9 cellular contexts compared by ENCODE assay signal in genomic region chr12:22084852-22085251, GRCh38.
"Had no signal": no experiment of that assay in that cellular context is flagged by ENCODE, and none has a peak within 500 bp of the region (broad histone marks: within the 10 kb centered on the region; RNA-seq: fewer than 3 reads in every experiment).

No MANE protein-coding gene starts in this region.

- H3K9ac ChIP-seq: GM23248 had no signal

- H3K27ac ChIP-seq: GM23248, HL-60 had no signal

- H2AFZ ChIP-seq: GM23248 had no signal

- ATAC-seq: HCT116, K562 had no signal

- H3K9me3 ChIP-seq: HAP-1 had no signal

- H3K36me3 ChIP-seq: HAP-1 had no signal

- H3K4me1 ChIP-seq: HAP-1 had no signal

- DNase-seq: GM23248, GOT3, H7, IMR-90, KG1 had no signal

- H3K4me3 ChIP-seq: GM23248, HAP-1, K562 had no signal

- FAIRE-seq: K562 had no signal
